8 cellular contexts compared by ENCODE assay signal in genomic region chr5:139787568-139788293, GRCh38. TPM values are rescaled to one million over a fixed set of nuclear protein-coding genes. Genes with fewer than 3 reads are reported as not detected.
DNase-seq lines count a peak whose midpoint lies in the region; ATAC-seq and TF ChIP-seq lines count a peak whose summit lies in the region.

No MANE protein-coding gene starts in this region.

- no peaks in the 10 kb centered on the region for H3K36me3 ChIP-seq in stomach

- H3K4me3 ChIP-seq in Jurkat, Clone E6-1 (ENCODE audit: low read length) = no peak overlapping the region
- H3K4me3 ChIP-seq in foreskin fibroblast (ENCODE audit: low read depth in 1 of 2, low read length in 2 of 2) = peak overlapping the region; percentile 48 to 81
- H3K4me3 ChIP-seq in stomach = peak overlapping the region; percentile 59 to 64 (median 62)

- H3K36me3 Mint-ChIP-seq in neural crest cell (ENCODE audit: low read depth) = no peaks in the 10 kb centered on the region

- H3K9me3 Mint-ChIP-seq in neural crest cell = no peaks in the 10 kb centered on the region

- peak; percentile 96 for TF ChIP-seq CTCF in RWPE1 (conservative IDR thresholded peaks at IDR 0.05; ENCODE audit: low read depth)
- peak; percentile 89 for TF ChIP-seq CTCF in foreskin fibroblast (IDR thresholded peaks at IDR 0.05; ENCODE audit: low read depth, low read length)
- TF ChIP-seq CTCF in neural crest cell (conservative IDR thresholded peaks at IDR 0.05) = peak; percentile 83
- TF ChIP-seq CTCF in stomach (IDR thresholded peaks at IDR 0.05) = peak in 6 of 7 experiments; percentile 77 to 99 (median 94)

- POLR2A ChIA-PET in RWPE1 (lab: Yijun Ruan, JAX; ENCODE audit: low non-redundant PET) = no interaction called here

- peaks cover 64% of the 10 kb centered on the region for H3K27me3 Mint-ChIP-seq in neural crest cell (ENCODE audit: low read depth)

- peaks cover 11 to 16% (median 12%) of the 10 kb centered on the region in 4 donors for H3K4me1 ChIP-seq in stomach

- WGBS in stomach, 5 donors = 0 to 2% (median 1%) methylated on average over 22 to 57 of the region's 57 CpGs

- peaks cover 4% of the 10 kb centered on the region for H3K4me1 Mint-ChIP-seq in neural crest cell

- peak; percentile 66 for ATAC-seq in GM21528 (IDR thresholded peaks at IDR 0.05; ENCODE audit: low FRiP score, unreplicated experiment)

- peak overlapping the region; percentile 90 for H3K4me3 Mint-ChIP-seq in neural crest cell

- intact Hi-C loops in stomach (cut with DNase I; ENCODE audit: low total_unique reads) = loop anchor here (2.0 to 5.0 kb wide), 2 partner anchors 75 to 181 kb away; no protein-coding TSS in a partner anchor

- DNase-seq in D341Med (ENCODE audit: low spot score) = peak; percentile 93
- DNase-seq in Jurkat, Clone E6-1 (ENCODE audit: low read depth, low spot score) = peak; percentile 22
- peak; percentile 97 for DNase-seq in RWPE1 (ENCODE audit: low spot score)
- DNase-seq in activated gamma-delta T cell (lab: John Stamatoyannopoulos, UW) = peak; percentile 64
- peak; percentile 58 to 89 for DNase-seq in foreskin fibroblast
- DNase-seq in neural crest cell (ENCODE audit: low read depth, low spot score) = peak; percentile 99
- DNase-seq in stomach = peak; percentile 89

- no peak for TF ChIP-seq POLR2A in stomach (IDR thresholded peaks at IDR 0.05)

- no peaks in the 10 kb centered on the region for H3K9me3 ChIP-seq in stomach

- no peak overlapping the region for H3K27ac Mint-ChIP-seq in neural crest cell (ENCODE audit: unreplicated experiment)

- H3K27ac ChIP-seq in RWPE1 = peak overlapping the region; percentile 57
- peak overlapping the region in 2 of 5 donors; percentile 40 to 63 for H3K27ac ChIP-seq in stomach

- CTCF ChIA-PET in RWPE1 (lab: Yijun Ruan, JAX) = interaction anchor here (0.5 to 10.0 kb wide), 57 partner anchors 8 to 571 kb away, joined by 3 to 323 read pairs (median 4); partner anchors contain the start of gene PSD2

- H3K27me3 ChIP-seq in stomach = peaks cover 0 to 33% (median 0%) of the 10 kb centered on the region in 3 donors

- TF ChIP-seq EP300 in stomach (IDR thresholded peaks at IDR 0.05) = no peak

RNA-seq across cellular contexts. Expression of gene PSD2, which starts 7.9 kb away (rescaled TPM):
- not detected for polyA plus RNA-seq in Jurkat, Clone E6-1 (2012; ENCODE audit: insufficient read depth, insufficient read length)
- total RNA-seq in neural crest cell (0.66 and 0.68 TPM in 2 replicates), stomach (under 1 TPM in 1 of 5 donors, not detected in 4; 0.73 TPM)
- under 1 TPM in 1 of 3 donors, not detected in 2; 0.05 TPM for polyA plus RNA-seq in stomach

Comparison
In these comparisons a context has a peak if more than half of its experiments do, and no peak if none do; other contexts are left out.
1. DNase-seq: peak in every context shown above with its lines; median percentile 99 in neural crest cell; 97 in RWPE1; 93 in D341Med; 89 in stomach; 74 in foreskin fibroblast; 64 in activated gamma-delta T cell; 22 in Jurkat, Clone E6-1.